1 cellular context compared by ENCODE assay signal in the genomic region with DNA sequence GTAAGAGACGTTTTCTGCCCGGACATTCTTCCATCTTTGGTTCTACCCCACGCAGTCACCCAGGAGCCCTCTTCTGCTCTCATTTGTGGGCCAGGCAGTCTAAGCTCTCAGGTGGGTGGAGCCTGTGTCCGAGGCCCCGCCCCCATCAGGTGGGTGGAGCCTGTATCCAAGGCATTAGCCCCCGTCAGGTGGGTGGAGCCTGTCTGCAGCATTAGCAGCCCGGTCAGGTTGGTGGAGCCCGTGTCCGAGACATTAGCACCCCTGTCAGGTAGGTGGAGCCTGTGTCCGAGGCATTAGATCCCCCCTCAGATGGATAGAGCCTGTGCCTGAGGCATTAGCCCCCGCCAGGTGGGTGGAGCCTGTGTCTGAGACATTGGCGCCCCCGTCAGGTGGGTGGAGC.
TF ChIP-seq lines count a peak whose summit lies in the region.

No MANE protein-coding gene starts in this region.

TF ChIP-seq in endothelial cell of umbilical vein, 7 proteins besides CTCF, POLR2A, EP300 and RAD21 (continued from another document):
- TF ChIP-seq EZH2 (IDR thresholded peaks at IDR 0.05; ENCODE audit: borderline replicate concordance, low read depth, low read length, severe bottlenecking) (no peak), JUN (IDR thresholded peaks at IDR 0.05; ENCODE audit: borderline replicate concordance, insufficient read depth, insufficient read length, low read depth) (no peak)
